ENCODE assay signal across 1 cellular context in the genomic region with DNA sequence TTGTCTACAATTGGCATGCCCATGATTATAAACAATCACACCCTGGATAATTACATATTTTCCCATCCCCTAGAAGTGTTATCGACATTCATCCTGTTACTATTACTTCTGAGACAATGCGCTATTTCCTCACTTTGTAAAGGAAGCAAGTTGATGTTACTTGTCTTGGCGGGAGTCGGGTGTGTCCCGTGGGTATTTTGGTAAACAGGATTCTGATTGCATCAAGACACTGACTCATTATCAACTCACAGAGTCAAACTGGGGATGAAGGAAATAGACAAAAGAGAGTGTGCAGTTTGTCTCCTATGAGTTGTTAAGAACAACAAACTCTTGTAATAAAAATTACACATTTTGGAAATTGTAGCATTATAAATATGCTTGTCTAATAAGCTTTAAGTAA.
TF ChIP-seq lines count a peak whose summit lies in the region.

No MANE protein-coding gene starts in this region.

TF ChIP-seq in HepG2, 621 proteins besides CTCF, POLR2A, EP300 and RAD21 (continued from another document):
- no peak for TF ChIP-seq ZNF567 (CRISPR knock-in tag; IDR thresholded peaks at IDR 0.05; ENCODE audit: borderline replicate concordance)
- no peak for TF ChIP-seq ZNF788 (CRISPR knock-in tag; IDR thresholded peaks at IDR 0.05; ENCODE audit: borderline replicate concordance)
- no peak for TF ChIP-seq HMGA1 (CRISPR knock-in tag; conservative IDR thresholded peaks at IDR 0.05)
- TF ChIP-seq, protein P1, sequence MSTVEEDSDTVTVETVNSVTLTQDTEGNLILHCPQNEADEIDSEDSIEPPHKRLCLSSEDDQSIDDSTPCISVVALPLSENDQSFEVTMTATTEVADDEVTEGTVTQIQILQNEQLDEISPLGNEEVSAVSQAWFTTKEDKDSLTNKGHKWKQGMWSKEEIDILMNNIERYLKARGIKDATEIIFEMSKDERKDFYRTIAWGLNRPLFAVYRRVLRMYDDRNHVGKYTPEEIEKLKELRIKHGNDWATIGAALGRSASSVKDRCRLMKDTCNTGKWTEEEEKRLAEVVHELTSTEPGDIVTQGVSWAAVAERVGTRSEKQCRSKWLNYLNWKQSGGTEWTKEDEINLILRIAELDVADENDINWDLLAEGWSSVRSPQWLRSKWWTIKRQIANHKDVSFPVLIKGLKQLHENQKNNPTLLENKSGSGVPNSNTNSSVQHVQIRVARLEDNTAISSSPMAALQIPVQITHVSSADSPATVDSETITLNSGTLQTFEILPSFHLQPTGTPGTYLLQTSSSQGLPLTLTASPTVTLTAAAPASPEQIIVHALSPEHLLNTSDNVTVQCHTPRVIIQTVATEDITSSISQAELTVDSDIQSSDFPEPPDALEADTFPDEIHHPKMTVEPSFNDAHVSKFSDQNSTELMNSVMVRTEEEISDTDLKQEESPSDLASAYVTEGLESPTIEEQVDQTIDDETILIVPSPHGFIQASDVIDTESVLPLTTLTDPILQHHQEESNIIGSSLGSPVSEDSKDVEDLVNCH (CRISPR knock-in tag; IDR thresholded peaks at IDR 0.05): no peak
- TF ChIP-seq NR1H2 (CRISPR knock-in tag; IDR thresholded peaks at IDR 0.05; ENCODE audit: borderline replicate concordance, low read depth): no peak
